Comparison of ENCODE assay signal across 10 cellular contexts in genomic region chr9:86407022-86407421, GRCh38. TPM values are rescaled to one million over a fixed set of nuclear protein-coding genes. Genes with fewer than 3 reads are reported as not detected.
A peak's percentile ranks its signal among the peaks of the same experiment; 100 is the strongest.
DNase-seq lines count a peak whose midpoint lies in the region; ATAC-seq and TF ChIP-seq lines count a peak whose summit lies in the region.
"Had no signal": no experiment of that assay in that cellular context is flagged by ENCODE, and none has a peak within 500 bp of the region (broad histone marks: within the 10 kb centered on the region; RNA-seq: fewer than 3 reads in every experiment).

No MANE protein-coding gene starts in this region.

- no peak overlapping the region for H3K27ac Mint-ChIP-seq in activated CD8-positive, alpha-beta T cell treated with anti-CD3 and anti-CD28 coated beads for 36 hours
- no peak overlapping the region for H3K27ac Mint-ChIP-seq in activated CD8-positive, alpha-beta T cell treated with anti-CD3 and anti-CD28 coated beads, Interleukin-2, amount 10 ng/mL, durations not matched to agents 7 days and 5 days
- no peak overlapping the region for H3K27ac Mint-ChIP-seq in stimulated activated effector memory CD8-positive, alpha-beta T cell treated with anti-CD3 and anti-CD28 coated beads, Interleukin-12 subunit alpha, Interleukin-12 subunit beta, amount 100 ng/mL, for 72 hours
- H3K27ac Mint-ChIP-seq: B cell had no signal

- H3K27me3 Mint-ChIP-seq in activated CD8-positive, alpha-beta T cell treated with anti-CD3 and anti-CD28 coated beads for 36 hours = peaks cover 4% of the 10 kb centered on the region
- H3K27me3 Mint-ChIP-seq in activated CD8-positive, alpha-beta T cell treated with anti-CD3 and anti-CD28 coated beads, Interleukin-2, amount 10 ng/mL, durations not matched to agents 7 days and 5 days (ENCODE audit: low read depth) = peaks cover 7% of the 10 kb centered on the region

- H3K4me1 Mint-ChIP-seq in activated CD8-positive, alpha-beta T cell treated with anti-CD3 and anti-CD28 coated beads for 36 hours (ENCODE audit: low read depth) = peaks cover 14% of the 10 kb centered on the region
- no peaks in the 10 kb centered on the region for H3K4me1 Mint-ChIP-seq in activated CD8-positive, alpha-beta T cell treated with anti-CD3 and anti-CD28 coated beads, Interleukin-2, amount 10 ng/mL, durations not matched to agents 7 days and 5 days (ENCODE audit: low read depth)
- peaks cover 26% of the 10 kb centered on the region for H3K4me1 Mint-ChIP-seq in stimulated activated effector memory CD8-positive, alpha-beta T cell treated with anti-CD3 and anti-CD28 coated beads, Interleukin-12 subunit alpha, Interleukin-12 subunit beta, amount 100 ng/mL, for 72 hours
- H3K4me1 Mint-ChIP-seq: B cell had no signal

- intact Hi-C loops in activated CD8-positive, alpha-beta T cell treated with anti-CD3 and anti-CD28 coated beads for 36 hours (cut with micrococcal nuclease) = no loop called here

- no peak overlapping the region for H3K4me3 Mint-ChIP-seq in activated CD8-positive, alpha-beta T cell treated with anti-CD3 and anti-CD28 coated beads for 36 hours
- H3K4me3 Mint-ChIP-seq in activated CD8-positive, alpha-beta T cell treated with anti-CD3 and anti-CD28 coated beads, Interleukin-2, amount 10 ng/mL, durations not matched to agents 7 days and 5 days = no peak overlapping the region
- peak overlapping the region; percentile 54 for H3K4me3 Mint-ChIP-seq in stimulated activated effector memory CD8-positive, alpha-beta T cell treated with anti-CD3 and anti-CD28 coated beads, Interleukin-12 subunit alpha, Interleukin-12 subunit beta, amount 100 ng/mL, for 72 hours
- H3K4me3 Mint-ChIP-seq: B cell had no signal

- in situ Hi-C loops in GM13977 (cut with MboI; ENCODE audit: low pct_unique_long_range_greater_than_20kb, low sequenced_read_pairs, unreplicated experiment) = no loop called here

- no peaks in the 10 kb centered on the region for H3K36me3 Mint-ChIP-seq in activated CD8-positive, alpha-beta T cell treated with anti-CD3 and anti-CD28 coated beads for 36 hours (ENCODE audit: low read depth)
- no peaks in the 10 kb centered on the region for H3K36me3 Mint-ChIP-seq in activated CD8-positive, alpha-beta T cell treated with anti-CD3 and anti-CD28 coated beads, Interleukin-2, amount 10 ng/mL, durations not matched to agents 7 days and 5 days (ENCODE audit: low read depth)
- H3K36me3 Mint-ChIP-seq in stimulated activated effector memory CD8-positive, alpha-beta T cell treated with anti-CD3 and anti-CD28 coated beads, Interleukin-12 subunit alpha, Interleukin-12 subunit beta, amount 100 ng/mL, for 72 hours = no peaks in the 10 kb centered on the region

- CTCF ChIA-PET in activated CD8-positive, alpha-beta T cell treated with anti-CD3 and anti-CD28 coated beads for 36 hours (lab: Charles Lee) = interaction anchor here (1.2 kb wide), 1 partner anchor 12 kb away, joined by 5 read pairs; no protein-coding TSS in a partner anchor
- CTCF ChIA-PET in activated CD8-positive, alpha-beta T cell treated with anti-CD3 and anti-CD28 coated beads, Interleukin-2, amount 10 ng/mL, durations not matched to agents 7 days and 5 days (lab: Charles Lee) = interaction anchor here (2.2 kb wide), 1 partner anchor 204 kb away, joined by 6 read pairs; no protein-coding TSS in a partner anchor

- DNase-seq in activated CD8-positive, alpha-beta T cell treated with anti-CD3 and anti-CD28 coated beads for 36 hours = peak; percentile 40
- DNase-seq in activated CD8-positive, alpha-beta T cell treated with anti-CD3 and anti-CD28 coated beads, Interleukin-2, amount 10 ng/mL, durations not matched to agents 7 days and 5 days = no peak
- peak; percentile 46 for DNase-seq in SW480 (ENCODE audit: low spot score)
- peak; percentile 15 for DNase-seq in hepatic stellate cell (ENCODE audit: low spot score)
- DNase-seq in stimulated activated effector memory CD8-positive, alpha-beta T cell treated with anti-CD3 and anti-CD28 coated beads, Interleukin-12 subunit alpha, Interleukin-12 subunit beta, amount 100 ng/mL, for 72 hours (ENCODE audit: low spot score in 2 of 2) = peak in 1 of 2 donors; percentile 52
- DNase-seq in GM13977 (ENCODE audit: low spot score) = no peak
- DNase-seq in NCI-H2196 treated with DMSO at 0.1 percent for 48 hours (lab: John Stamatoyannopoulos, UW; ENCODE audit: unreplicated experiment) = no peak
- DNase-seq: NCI-H1930 had no signal

- no peaks in the 10 kb centered on the region for H3K9me3 Mint-ChIP-seq in activated CD8-positive, alpha-beta T cell treated with anti-CD3 and anti-CD28 coated beads for 36 hours
- H3K9me3 Mint-ChIP-seq in activated CD8-positive, alpha-beta T cell treated with anti-CD3 and anti-CD28 coated beads, Interleukin-2, amount 10 ng/mL, durations not matched to agents 7 days and 5 days (ENCODE audit: insufficient read depth) = no peaks in the 10 kb centered on the region
- no peaks in the 10 kb centered on the region for H3K9me3 Mint-ChIP-seq in stimulated activated effector memory CD8-positive, alpha-beta T cell treated with anti-CD3 and anti-CD28 coated beads, Interleukin-12 subunit alpha, Interleukin-12 subunit beta, amount 100 ng/mL, for 72 hours

- POLR2A ChIA-PET in activated CD8-positive, alpha-beta T cell treated with anti-CD3 and anti-CD28 coated beads for 36 hours (lab: Charles Lee) = no interaction called here
- POLR2A ChIA-PET in activated CD8-positive, alpha-beta T cell treated with anti-CD3 and anti-CD28 coated beads, Interleukin-2, amount 10 ng/mL, durations not matched to agents 7 days and 5 days (lab: Charles Lee) = interaction anchor here (0.7 kb wide), 1 partner anchor 11 kb away, joined by 4 read pairs; no protein-coding TSS in a partner anchor

- TF ChIP-seq CTCF in activated CD8-positive, alpha-beta T cell treated with anti-CD3 and anti-CD28 coated beads for 36 hours (IDR thresholded peaks at IDR 0.05) = no peak
- no peak for TF ChIP-seq CTCF in GM13977 (IDR thresholded peaks at IDR 0.05; ENCODE audit: extremely low read depth, insufficient read depth, missing control alignments)

- peak; percentile 55 for ATAC-seq in activated CD8-positive, alpha-beta T cell treated with anti-CD3 and anti-CD28 coated beads for 36 hours
- ATAC-seq in activated CD8-positive, alpha-beta T cell treated with anti-CD3 and anti-CD28 coated beads, Interleukin-2, amount 10 ng/mL, durations not matched to agents 7 days and 5 days = no peak
- peak; percentile 72 for ATAC-seq in stimulated activated effector memory CD8-positive, alpha-beta T cell treated with anti-CD3 and anti-CD28 coated beads, Interleukin-12 subunit alpha, Interleukin-12 subunit beta, amount 100 ng/mL, for 72 hours
- ATAC-seq in GM21723 (IDR thresholded peaks at IDR 0.05; ENCODE audit: unreplicated experiment) = no peak

RNA-seq across cellular contexts. Expression of gene TUT7, which starts 52.8 kb away (rescaled TPM):
- total RNA-seq in activated CD8-positive, alpha-beta T cell treated with anti-CD3 and anti-CD28 coated beads for 36 hours = 10 to 100 TPM; 32.0 to 33.6 TPM
- 10 to 100 TPM; 30.8 to 32.3 TPM for total RNA-seq in activated CD8-positive, alpha-beta T cell treated with anti-CD3 and anti-CD28 coated beads, Interleukin-2, amount 10 ng/mL, durations not matched to agents 7 days and 5 days

Comparison
In these comparisons a context has a peak if more than half of its experiments do, and no peak if none do; other contexts are left out.
1. ATAC-seq: peak in activated CD8-positive, alpha-beta T cell treated with anti-CD3 and anti-CD28 coated beads for 36 hours (single experiment) and stimulated activated effector memory CD8-positive, alpha-beta T cell treated with anti-CD3 and anti-CD28 coated beads, Interleukin-12 subunit alpha, Interleukin-12 subunit beta, amount 100 ng/mL, for 72 hours (single experiment); none in activated CD8-positive, alpha-beta T cell treated with anti-CD3 and anti-CD28 coated beads, Interleukin-2, amount 10 ng/mL, durations not matched to agents 7 days and 5 days (single experiment) and GM21723 (single experiment).
2. DNase-seq: peak in activated CD8-positive, alpha-beta T cell treated with anti-CD3 and anti-CD28 coated beads for 36 hours (single experiment), SW480 (single experiment) and hepatic stellate cell (single experiment); none in activated CD8-positive, alpha-beta T cell treated with anti-CD3 and anti-CD28 coated beads, Interleukin-2, amount 10 ng/mL, durations not matched to agents 7 days and 5 days (single experiment), GM13977 (single experiment) and NCI-H2196 treated with DMSO at 0.1 percent for 48 hours (single experiment).